1 cellular context compared by ENCODE assay signal in genomic region chr1:230128569-230129269, GRCh38.
TF ChIP-seq lines count a peak whose summit lies in the region.

No MANE protein-coding gene starts in this region.

TF ChIP-seq in H1, 55 proteins besides CTCF, POLR2A, EP300 and RAD21 (continued from another document):
- TF ChIP-seq E2F6 (IDR thresholded peaks at IDR 0.05) (no peak), FOSL1 (IDR thresholded peaks at IDR 0.05; ENCODE audit: insufficient read depth, low read depth, low read length) (no peak), BRCA1 (IDR thresholded peaks at IDR 0.05; ENCODE audit: low read depth, low read length) (no peak)
